15 cellular contexts compared by ENCODE assay signal in the genomic region with DNA sequence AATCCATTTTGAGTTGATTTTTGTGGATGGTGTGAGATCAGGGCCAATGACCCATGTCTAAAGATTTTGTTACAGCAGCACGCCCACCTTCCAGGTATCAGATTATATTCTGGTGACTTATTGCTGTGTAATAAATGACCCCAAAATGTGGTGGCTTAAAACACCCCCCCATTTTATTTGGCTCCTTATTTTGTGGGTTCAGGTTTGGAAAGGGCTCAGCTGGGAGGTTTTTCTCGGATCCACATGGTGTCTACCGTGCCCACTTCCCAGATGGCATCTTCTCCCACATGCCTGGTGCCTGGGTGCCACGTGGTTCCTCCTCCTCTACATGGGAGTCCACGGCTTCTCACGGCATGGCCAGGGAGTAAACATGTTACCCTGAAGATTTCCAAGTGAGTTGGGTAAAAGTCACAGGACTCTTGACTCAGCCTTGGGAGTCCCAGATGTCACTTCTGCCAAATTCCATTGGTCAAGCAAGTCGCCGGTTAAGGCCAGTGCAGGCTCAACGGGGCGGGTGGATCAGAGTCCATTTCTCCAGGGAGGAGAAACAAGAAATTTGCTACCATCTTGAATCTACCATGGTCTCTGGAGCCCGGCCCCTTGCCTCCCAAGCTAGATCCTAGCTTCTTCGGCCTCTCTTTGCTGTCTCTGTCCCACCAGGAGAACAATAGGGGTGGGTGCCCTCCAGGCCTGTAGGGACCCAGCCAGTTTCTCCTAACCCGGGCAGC.
A peak's percentile ranks its signal among the peaks of the same experiment; 100 is the strongest.
DNase-seq lines count a peak whose midpoint lies in the region; ATAC-seq and TF ChIP-seq lines count a peak whose summit lies in the region.
"Had no signal": no experiment of that assay in that cellular context is flagged by ENCODE, and none has a peak within 500 bp of the region (broad histone marks: within the 10 kb centered on the region; RNA-seq: fewer than 3 reads in every experiment).

No MANE protein-coding gene starts in this region.

- H3K4me3 ChIP-seq in heart right ventricle (no peak overlapping the region), RWPE2 (ENCODE audit: severe bottlenecking) (no peak overlapping the region), suprapubic skin (no peak overlapping the region)
- H3K4me3 ChIP-seq: GM23248, MG63 had no signal

- WGBS in heart right ventricle, 2 donors: 91 to 96% methylated on average over 13 of the region's 13 CpGs
- 94% methylated on average over 13 of the region's 13 CpGs for WGBS in suprapubic skin

- H3K36me3 ChIP-seq in heart right ventricle (no peaks in the 10 kb centered on the region), RWPE2 (ENCODE audit: low read depth) (no peaks in the 10 kb centered on the region), suprapubic skin (no peaks in the 10 kb centered on the region)
- H3K36me3 ChIP-seq: MG63 had no signal

- no peak for TF ChIP-seq POLR2A in suprapubic skin (IDR thresholded peaks at IDR 0.05)

- TF ChIP-seq CTCF in heart right ventricle (IDR thresholded peaks at IDR 0.05): no peak
- TF ChIP-seq CTCF in RWPE2 (IDR thresholded peaks at IDR 0.05; ENCODE audit: poor library complexity, severe bottlenecking): no peak
- no peak for TF ChIP-seq CTCF in suprapubic skin (IDR thresholded peaks at IDR 0.05)

- DNase-seq in Right ventricle myocardium inferior (ENCODE audit: missing footprints): peak; percentile 45
- no peak for DNase-seq in heart right ventricle
- peak; percentile 59 for DNase-seq in RWPE2 (ENCODE audit: low spot score)
- DNase-seq in mesenteric fat pad (ENCODE audit: low spot score): peak; percentile 68
- peak; percentile 28 to 29 for DNase-seq in suprapubic skin (ENCODE audit: low spot score in 2 of 2)
- DNase-seq: ACHN, DMS79, GM23248, MG63, NCI-H1105, NCI-H1694 treated with DMSO at 0.1 percent for 48 hours, NCI-H69, PC-3 had no signal

- H3K9me3 ChIP-seq in heart right ventricle: peaks cover 0 to 18% (median 5%) of the 10 kb centered on the region in 11 donors
- no peaks in the 10 kb centered on the region for H3K9me3 ChIP-seq in RWPE2 (ENCODE audit: severe bottlenecking)
- no peaks in the 10 kb centered on the region for H3K9me3 ChIP-seq in suprapubic skin
- H3K9me3 ChIP-seq: MG63 had no signal

- H3K27ac ChIP-seq in heart right ventricle (no peak overlapping the region), RWPE2 (ENCODE audit: poor library complexity, severe bottlenecking) (no peak overlapping the region), suprapubic skin (no peak overlapping the region)
- H3K27ac ChIP-seq: GM23248 had no signal

- intact Hi-C loops in Right ventricle myocardium inferior (cut with DNase I) (no loop called here), heart right ventricle (cut with DNase I) (loop anchor here in 1 of 10 donors (5.0 kb wide), 1 partner anchor 40 kb away; no protein-coding TSS in a partner anchor)

- no peak for TF ChIP-seq EP300 in suprapubic skin (IDR thresholded peaks at IDR 0.05)

- no peak for ATAC-seq in Right ventricle myocardium inferior
- no peak for ATAC-seq in heart right ventricle
- no peak for ATAC-seq in RWPE2 (ENCODE audit: low read depth)
- ATAC-seq in HG02763 (IDR thresholded peaks at IDR 0.05; ENCODE audit: unreplicated experiment): no peak
- no peak for ATAC-seq in GM18511 (IDR thresholded peaks at IDR 0.05; ENCODE audit: unreplicated experiment)
- ATAC-seq: PC-3 had no signal

- H3K4me1 ChIP-seq in heart right ventricle (peaks cover 3 to 30% (median 7%) of the 10 kb centered on the region in 9 donors), RWPE2 (ENCODE audit: insufficient read depth, poor library complexity, severe bottlenecking) (no peaks in the 10 kb centered on the region), suprapubic skin (no peaks in the 10 kb centered on the region)

- H3K27me3 ChIP-seq in heart right ventricle: peaks cover 0 to 10% (median 0%) of the 10 kb centered on the region in 7 donors
- H3K27me3 ChIP-seq in RWPE2 (ENCODE audit: insufficient read depth, poor library complexity, severe bottlenecking): peaks cover 36% of the 10 kb centered on the region
- peaks cover 20% of the 10 kb centered on the region for H3K27me3 ChIP-seq in suprapubic skin
- H3K27me3 ChIP-seq: MG63 had no signal

Comparison
In these comparisons a context has a peak if more than half of its experiments do, and no peak if none do; other contexts are left out.
1. DNase-seq: peak in Right ventricle myocardium inferior (single experiment), RWPE2 (single experiment), mesenteric fat pad (single experiment) and suprapubic skin (2 of 2); none in heart right ventricle (0 of 2).